10 cellular contexts compared by ENCODE assay signal in genomic region chr9:19998153-19998552, GRCh38.
DNase-seq lines count a peak whose midpoint lies in the region; ATAC-seq and TF ChIP-seq lines count a peak whose summit lies in the region.
"Had no signal": no experiment of that assay in that cellular context is flagged by ENCODE, and none has a peak within 500 bp of the region (broad histone marks: within the 10 kb centered on the region; RNA-seq: fewer than 3 reads in every experiment).

No MANE protein-coding gene starts in this region.

- ATAC-seq in DND-41 (ENCODE audit: insufficient read depth, low read depth) (no peak), GM21528 (IDR thresholded peaks at IDR 0.05; ENCODE audit: low FRiP score, unreplicated experiment) (peak; percentile 33), GM18520 (IDR thresholded peaks at IDR 0.05; ENCODE audit: unreplicated experiment) (no peak)

- H3K27ac ChIP-seq in DND-41 (ENCODE audit: low read length) (no peak overlapping the region), SJCRH30 (no peak overlapping the region), Peyer's patch (no peak overlapping the region)

- no peak for TF ChIP-seq CTCF in DND-41 (IDR thresholded peaks at IDR 0.05; ENCODE audit: borderline replicate concordance, extremely low read depth, low read length, poor library complexity, severe bottlenecking)
- TF ChIP-seq CTCF in fibroblast of pulmonary artery (IDR thresholded peaks at IDR 0.05; ENCODE audit: low read length, missing control alignments) = no peak
- no peak for TF ChIP-seq CTCF in Peyer's patch (IDR thresholded peaks at IDR 0.05)

- no peak overlapping the region for H3K9ac ChIP-seq in DND-41 (ENCODE audit: low read depth, low read length)

- peak overlapping the region; percentile 29 for H2AFZ ChIP-seq in DND-41 (ENCODE audit: low read depth, low read length)

- H3K9me3 ChIP-seq in DND-41 (ENCODE audit: insufficient read depth, low read length, severe bottlenecking) (no peaks in the 10 kb centered on the region), SJCRH30 (replicated peaks) (no peaks in the 10 kb centered on the region), Peyer's patch (no peaks in the 10 kb centered on the region)

- no peak overlapping the region for H3K4me2 ChIP-seq in DND-41 (ENCODE audit: insufficient read depth, low read length)

- H3K4me1 ChIP-seq in DND-41 (ENCODE audit: insufficient read depth, low read length) (peaks cover 40% of the 10 kb centered on the region), SJCRH30 (peaks cover 20% of the 10 kb centered on the region), Peyer's patch (no peaks in the 10 kb centered on the region)

- H3K27me3 ChIP-seq in DND-41 (ENCODE audit: insufficient read depth, low read length, poor library complexity) = no peaks in the 10 kb centered on the region
- H3K27me3 ChIP-seq in SJCRH30 = no peaks in the 10 kb centered on the region
- H3K27me3 ChIP-seq in Peyer's patch = no peaks in the 10 kb centered on the region

- H3K36me3 ChIP-seq in DND-41 (ENCODE audit: insufficient read depth, low read length) (no peaks in the 10 kb centered on the region), SJCRH30 (no peaks in the 10 kb centered on the region), Peyer's patch (no peaks in the 10 kb centered on the region)

- H3K79me2 ChIP-seq in DND-41 (ENCODE audit: insufficient read depth, low read length) = no peaks in the 10 kb centered on the region

- no peak overlapping the region for H3K4me3 ChIP-seq in DND-41 (ENCODE audit: low read depth in 1 of 2, low read length in 2 of 2)
- no peak overlapping the region for H3K4me3 ChIP-seq in SJCRH30
- no peak overlapping the region for H3K4me3 ChIP-seq in fibroblast of pulmonary artery (replicated peaks; ENCODE audit: low read depth, low read length)
- no peak overlapping the region for H3K4me3 ChIP-seq in Peyer's patch

- DNase-seq in DND-41 (peak; percentile 30), SJCRH30 (peak; percentile 7 to 17), fibroblast of pulmonary artery (ENCODE audit: low read depth) (peak; percentile 60), OCI-M2 (lab: John Stamatoyannopoulos, UW; ENCODE audit: unreplicated experiment) (no peak), COLO668 (lab: John Stamatoyannopoulos, UW; ENCODE audit: unreplicated experiment) (no peak), Peyer's patch (no peak)
- DNase-seq: GF-D8, NCI-H226 had no signal

- no peaks in the 10 kb centered on the region for H4K20me1 ChIP-seq in DND-41 (ENCODE audit: insufficient read depth, low read length)

- no peak for TF ChIP-seq POLR2A in Peyer's patch (IDR thresholded peaks at IDR 0.05)

Comparison
In these comparisons a context has a peak if more than half of its experiments do, and no peak if none do; other contexts are left out.
1. DNase-seq: peak in DND-41 (single experiment), SJCRH30 (2 of 2) and fibroblast of pulmonary artery (single experiment); none in OCI-M2 (single experiment), COLO668 (single experiment) and Peyer's patch (0 of 3).